Comparison of ENCODE assay signal across 8 cellular contexts in genomic region chr10:73252445-73253225, GRCh38. TPM values are rescaled to one million over a fixed set of nuclear protein-coding genes. Genes with fewer than 3 reads are reported as not detected.
A peak's percentile ranks its signal among the peaks of the same experiment; 100 is the strongest.
DNase-seq lines count a peak whose midpoint lies in the region; ATAC-seq and TF ChIP-seq lines count a peak whose summit lies in the region.

Gene MRPS16 (minus strand): TSS chr10:73252644. CDS start chr10:73252482, 162 bp downstream.

- H2AFZ ChIP-seq in PC-3 (ENCODE audit: low read length): peak within 1 kb of the TSS; percentile 76

- peaks cover 10% of the 10 kb centered on the region for H3F3A ChIP-seq in PC-3 (ENCODE audit: low read length, unreplicated experiment)

- CTCF ChIA-PET in PC-3 (lab: Charles Lee): interaction anchor here (0.6 to 1.5 kb wide), 5 partner anchors 10 to 84 kb away, joined by 3 to 4 read pairs (median 3); no protein-coding TSS in a partner anchor

- peak; percentile 51; the same call in 1 of the 2 replicates for TF ChIP-seq EP300 in Ishikawa (IDR thresholded peaks at IDR 0.05; ENCODE audit: borderline replicate concordance)

- no peaks in the 10 kb centered on the region for H4K20me1 ChIP-seq in PC-3 (ENCODE audit: low read length)

- POLR2A ChIA-PET in PC-3 (lab: Charles Lee; ENCODE audit: unreplicated experiment): interaction anchor here (0.6 to 1.6 kb wide), 8 partner anchors 11 to 415 kb away, joined by 3 to 12 read pairs (median 4); partner anchors contain the start of genes ECD, FAM149B1 and P4HA1

- intact Hi-C loops in PC-3 (cut with micrococcal nuclease): loop anchor here (1.0 kb wide), 1 partner anchor 161 kb away; no protein-coding TSS in a partner anchor

- H3K4me3 ChIP-seq in PC-3 (ENCODE audit: low read length) (peak within 1 kb of the TSS; percentile 76), epithelial cell of proximal tubule (ENCODE audit: low read depth, low read length) (peak within 1 kb of the TSS; percentile 90)

- peaks cover 24% of the 10 kb centered on the region for H3K36me3 ChIP-seq in PC-3 (ENCODE audit: low read depth, low read length)

- peak; percentile 76 for ATAC-seq in GM21529 (IDR thresholded peaks at IDR 0.05; ENCODE audit: unreplicated experiment)
- ATAC-seq in PC-3: peak; percentile 86

- peak; percentile 89 for DNase-seq in DMS 273 treated with DMSO at 0.1 percent for 48 hours (lab: John Stamatoyannopoulos, UW)
- peak; percentile 100 for DNase-seq in PC-3
- peak; percentile 85 for DNase-seq in activated T-cell treated with anti-CD3 and anti-CD28 coated beads for 48 hours (ENCODE audit: low read depth)
- DNase-seq in epithelial cell of proximal tubule (ENCODE audit: low read depth): peak; percentile 84
- peak; percentile 97 for DNase-seq in mucosa of gallbladder (ENCODE audit: low spot score)
- peak; percentile 80 to 83 for DNase-seq in stimulated activated CD8-positive, alpha-beta memory T cell treated with anti-CD3 and anti-CD28 coated beads, Interleukin-4, amount 100 ng/mL, for 4 hours (ENCODE audit: low read depth in 2 of 2, low spot score in 1 of 2)

- TF ChIP-seq RAD21 in Ishikawa (IDR thresholded peaks at IDR 0.05; ENCODE audit: low read depth): peak; percentile 6; the same call in 1 of the 2 replicates

- peak within 1 kb of the TSS; percentile 90 for H3K9ac ChIP-seq in PC-3 (ENCODE audit: low read length)

- H3K4me2 ChIP-seq in PC-3 (ENCODE audit: low read length): peak within 1 kb of the TSS; percentile 91

- peaks cover 37% of the 10 kb centered on the region for H3K4me1 ChIP-seq in PC-3 (ENCODE audit: insufficient read depth, low read length)

- no peaks in the 10 kb centered on the region for H3K9me2 ChIP-seq in PC-3 (replicated peaks; ENCODE audit: low read length)

- TSS peak; percentile 82 for BruUV-seq in PC-3 (replicated peaks; lab: Mats Ljungman, UMichigan)

- H3K27ac ChIP-seq in PC-3 (ENCODE audit: low read length): peak within 1 kb of the TSS; percentile 80

- H3K9me3 ChIP-seq in PC-3 (ENCODE audit: low read length): no peaks in the 10 kb centered on the region

- no peaks in the 10 kb centered on the region for H3K27me3 ChIP-seq in PC-3 (ENCODE audit: low read length)

- peaks cover 69% of the 10 kb centered on the region for H3K79me2 ChIP-seq in PC-3 (ENCODE audit: low read length)

- TF ChIP-seq CTCF in PC-3 (conservative IDR thresholded peaks at IDR 0.05; ENCODE audit: low read depth, low read length): no peak
- no peak for TF ChIP-seq CTCF in epithelial cell of proximal tubule (conservative IDR thresholded peaks at IDR 0.05; ENCODE audit: low read depth, low read length)

TF ChIP-seq in Ishikawa, 13 proteins besides CTCF, POLR2A, EP300 and RAD21:
- TF ChIP-seq CEBPB (IDR thresholded peaks at IDR 0.05) (no peak), TAF1 (IDR thresholded peaks at IDR 0.05; ENCODE audit: low read depth) (peak; percentile 98), ZBTB7A (IDR thresholded peaks at IDR 0.05; ENCODE audit: low read depth) (no peak), TCF12 (IDR thresholded peaks at IDR 0.05; ENCODE audit: low read depth) (peak; percentile 89), YY1 (IDR thresholded peaks at IDR 0.05; ENCODE audit: low read depth) (peak; percentile 81; the same call in 1 of the 2 replicates), USF1 (IDR thresholded peaks at IDR 0.05) (peak; percentile 60), NFIC (IDR thresholded peaks at IDR 0.05) (peak; percentile 60), EGR1 (IDR thresholded peaks at IDR 0.05) (0 out of 2 replicates have a peak, but pooled peaks have one; percentile 19), FOXM1 (IDR thresholded peaks at IDR 0.05; ENCODE audit: borderline replicate concordance, low read depth) (peak; percentile 66; the same call in 1 of the 2 replicates), TEAD4 (IDR thresholded peaks at IDR 0.05) (peak; percentile 49), CREB1 (IDR thresholded peaks at IDR 0.05; ENCODE audit: low read depth) (peak; percentile 63)
- TF ChIP-seq, protein P1, sequence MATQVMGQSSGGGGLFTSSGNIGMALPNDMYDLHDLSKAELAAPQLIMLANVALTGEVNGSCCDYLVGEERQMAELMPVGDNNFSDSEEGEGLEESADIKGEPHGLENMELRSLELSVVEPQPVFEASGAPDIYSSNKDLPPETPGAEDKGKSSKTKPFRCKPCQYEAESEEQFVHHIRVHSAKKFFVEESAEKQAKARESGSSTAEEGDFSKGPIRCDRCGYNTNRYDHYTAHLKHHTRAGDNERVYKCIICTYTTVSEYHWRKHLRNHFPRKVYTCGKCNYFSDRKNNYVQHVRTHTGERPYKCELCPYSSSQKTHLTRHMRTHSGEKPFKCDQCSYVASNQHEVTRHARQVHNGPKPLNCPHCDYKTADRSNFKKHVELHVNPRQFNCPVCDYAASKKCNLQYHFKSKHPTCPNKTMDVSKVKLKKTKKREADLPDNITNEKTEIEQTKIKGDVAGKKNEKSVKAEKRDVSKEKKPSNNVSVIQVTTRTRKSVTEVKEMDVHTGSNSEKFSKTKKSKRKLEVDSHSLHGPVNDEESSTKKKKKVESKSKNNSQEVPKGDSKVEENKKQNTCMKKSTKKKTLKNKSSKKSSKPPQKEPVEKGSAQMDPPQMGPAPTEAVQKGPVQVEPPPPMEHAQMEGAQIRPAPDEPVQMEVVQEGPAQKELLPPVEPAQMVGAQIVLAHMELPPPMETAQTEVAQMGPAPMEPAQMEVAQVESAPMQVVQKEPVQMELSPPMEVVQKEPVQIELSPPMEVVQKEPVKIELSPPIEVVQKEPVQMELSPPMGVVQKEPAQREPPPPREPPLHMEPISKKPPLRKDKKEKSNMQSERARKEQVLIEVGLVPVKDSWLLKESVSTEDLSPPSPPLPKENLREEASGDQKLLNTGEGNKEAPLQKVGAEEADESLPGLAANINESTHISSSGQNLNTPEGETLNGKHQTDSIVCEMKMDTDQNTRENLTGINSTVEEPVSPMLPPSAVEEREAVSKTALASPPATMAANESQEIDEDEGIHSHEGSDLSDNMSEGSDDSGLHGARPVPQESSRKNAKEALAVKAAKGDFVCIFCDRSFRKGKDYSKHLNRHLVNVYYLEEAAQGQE (IDR thresholded peaks at IDR 0.05; ENCODE audit: low read depth): peak; percentile 40; the same call in 1 of the 2 replicates
- TF ChIP-seq, protein P2, sequence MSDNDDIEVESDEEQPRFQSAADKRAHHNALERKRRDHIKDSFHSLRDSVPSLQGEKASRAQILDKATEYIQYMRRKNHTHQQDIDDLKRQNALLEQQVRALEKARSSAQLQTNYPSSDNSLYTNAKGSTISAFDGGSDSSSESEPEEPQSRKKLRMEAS (IDR thresholded peaks at IDR 0.05): peak; percentile 97
TF ChIP-seq in Ishikawa: peak in this region for 11.

RNA-seq across cellular contexts. Expression of gene MRPS16, which starts in this region (rescaled TPM):
- total RNA-seq in PC-3 (2014; rRNA removed) (230 and 275 TPM in 2 replicates), epithelial cell of proximal tubule (51.1 and 86.9 TPM in 2 replicates), mucosa of gallbladder (84.2 TPM)

Comparison
In these comparisons a context has a peak if more than half of its experiments do, and no peak if none do; other contexts are left out.
1. Peak in every context shown above with its lines: DNase-seq, ATAC-seq, H3K4me3 ChIP-seq and H3K27ac ChIP-seq.